ENCODE assay signal across 1 cellular context in the genomic region with DNA sequence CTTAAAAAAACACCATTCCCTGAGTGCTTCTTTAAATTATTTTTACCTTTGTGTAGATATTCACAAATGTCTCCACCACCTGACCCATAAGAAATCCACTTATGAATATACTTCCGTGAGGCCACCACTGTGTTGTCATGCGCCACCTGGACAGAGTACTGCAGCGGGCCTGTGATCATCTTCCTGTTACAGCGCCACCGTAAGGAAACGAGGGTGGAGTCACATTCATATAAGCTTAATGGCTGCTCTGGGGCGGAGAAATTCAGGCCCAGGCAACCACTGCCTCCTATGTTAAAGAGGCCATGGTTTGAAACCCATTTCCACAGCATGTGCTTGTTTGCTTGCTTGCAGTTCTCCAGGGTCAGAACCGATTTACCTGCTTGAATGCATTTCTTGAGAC.
TF ChIP-seq lines count a peak whose summit lies in the region.

No MANE protein-coding gene starts in this region.

TF ChIP-seq in GM23338, 12 proteins besides CTCF, POLR2A, EP300 and RAD21 (continued from another document):
- TF ChIP-seq EZH2phosphoT487 (IDR thresholded peaks at IDR 0.05; ENCODE audit: unreplicated experiment) (no peak), STAT1 (IDR thresholded peaks at IDR 0.05; ENCODE audit: unreplicated experiment) (no peak)
